Comparison of ENCODE assay signal across 24 cellular contexts in the genomic region with DNA sequence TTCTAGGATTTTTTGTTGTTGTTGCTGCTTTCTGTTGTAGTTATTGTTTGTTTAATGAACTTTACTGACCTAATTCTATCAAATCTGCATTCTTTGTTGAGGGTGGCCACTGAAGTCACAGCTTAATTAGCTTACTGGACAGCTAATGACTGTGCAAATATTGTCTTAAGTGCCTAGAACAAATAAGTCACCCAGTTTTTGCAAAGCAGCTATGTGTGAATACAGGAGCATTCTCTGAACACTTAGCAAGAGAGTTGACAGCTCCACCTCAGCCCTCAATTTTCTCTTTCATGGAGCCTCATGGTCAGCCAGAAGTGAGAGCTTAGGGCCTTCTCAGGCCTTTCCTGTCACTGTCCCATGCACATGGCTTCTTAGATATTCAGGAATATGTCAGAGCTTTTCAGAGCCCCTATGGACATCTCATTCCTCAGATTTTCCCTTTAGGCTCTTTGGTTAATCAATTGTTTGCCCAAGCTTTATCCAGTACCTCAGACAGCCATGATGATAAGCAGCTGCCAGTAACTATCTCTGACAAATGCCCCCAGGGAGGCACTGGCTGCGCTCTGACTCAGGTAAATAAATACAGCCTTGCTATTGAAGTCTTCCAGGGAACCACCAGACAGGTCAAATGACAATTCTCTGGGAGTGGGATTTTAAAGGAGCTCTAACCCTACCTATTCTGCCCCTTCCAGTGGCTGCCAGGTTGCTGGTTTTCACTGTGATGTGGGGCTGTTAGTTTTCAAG.
A peak's percentile ranks its signal among the peaks of the same experiment; 100 is the strongest.
DNase-seq lines count a peak whose midpoint lies in the region; ATAC-seq, FAIRE-seq and TF ChIP-seq lines count a peak whose summit lies in the region.
"Had no signal": no experiment of that assay in that cellular context is flagged by ENCODE, and none has a peak within 500 bp of the region (broad histone marks: within the 10 kb centered on the region; RNA-seq: fewer than 3 reads in every experiment).

No MANE protein-coding gene starts in this region.

- H3K27me3 Mint-ChIP-seq in activated CD8-positive, alpha-beta T cell treated with anti-CD3 and anti-CD28 coated beads, Interleukin-2, amount 10 ng/mL, durations not matched to agents 7 days and 5 days (ENCODE audit: low read depth), result peaks cover 19% of the 10 kb centered on the region
- H3K27me3 Mint-ChIP-seq: dendritic cell treated with granulocyte-macrophage colony-stimulating factor and Interleukin-4, amounts not matched to agents 40 ng/mL and 50 ng/mL, for 4 days had no signal

- peak overlapping the region; percentile 56 for H3K4me2 ChIP-seq in A549
- H3K4me2 ChIP-seq in hepatocyte, result no peak overlapping the region
- H3K4me2 ChIP-seq: KMS-11 had no signal

- DNase-seq in A549 (ENCODE audit: low read depth in 1 of 2, low spot score in 1 of 2) (peak; percentile 44 to 66), ELF-1 (ENCODE audit: low read depth, low spot score) (peak; percentile 93), NCI-H82 (lab: John Stamatoyannopoulos, UW) (peak; percentile 37), hepatocyte (ENCODE audit: low spot score) (peak; percentile 36), NCI-H510A (lab: John Stamatoyannopoulos, UW) (no peak), left cardiac atrium (no peak)
- DNase-seq in activated CD8-positive, alpha-beta T cell treated with anti-CD3 and anti-CD28 coated beads, Interleukin-2, amount 10 ng/mL, durations not matched to agents 7 days and 5 days, result no peak
- DNase-seq: activated naive CD8-positive, alpha-beta T cell treated with anti-CD3 and anti-CD28 coated beads, Interleukin-2, amount 10 ng/mL, durations not matched to agents 7 days and 5 days; brain microvascular endothelial cell; CD4-positive, alpha-beta memory T cell; HFFc6; naive B cell; NCI-H1436; NCI-H2227 treated with DMSO at 0.1 percent for 48 hours; SIG-M5; stimulated activated CD4-positive, alpha-beta T cell treated with anti-CD3 and anti-CD28 coated beads, Interleukin-1b, Interleukin-23, amount 100 ng/mL, for 48 hours; T-helper 17 cell had no signal

- H4K20me1 ChIP-seq in hepatocyte (ENCODE audit: insufficient read depth, poor library complexity, severe bottlenecking), result no peaks in the 10 kb centered on the region

- H3K4me1 Mint-ChIP-seq in activated CD8-positive, alpha-beta T cell treated with anti-CD3 and anti-CD28 coated beads, Interleukin-2, amount 10 ng/mL, durations not matched to agents 7 days and 5 days (ENCODE audit: low read depth), result no peaks in the 10 kb centered on the region
- H3K4me1 Mint-ChIP-seq: activated naive CD8-positive, alpha-beta T cell treated with anti-CD3 and anti-CD28 coated beads, Interleukin-2, amount 10 ng/mL, durations not matched to agents 7 days and 5 days; CD4-positive, alpha-beta memory T cell; naive B cell had no signal

- H3K4me1 ChIP-seq in A549 (peaks cover 21% of the 10 kb centered on the region), hepatocyte (ENCODE audit: insufficient read depth) (no peaks in the 10 kb centered on the region)

- H3K4me3 ChIP-seq in A549 (no peak overlapping the region), hepatocyte (no peak overlapping the region)

- no peaks in the 10 kb centered on the region for H3K36me3 ChIP-seq in hepatocyte (replicated peaks; ENCODE audit: insufficient read depth, low read depth)
- H3K36me3 ChIP-seq: brain microvascular endothelial cell had no signal

- ATAC-seq in A549 (peak; percentile 87 to 96), left cardiac atrium (no peak), HG02970 (IDR thresholded peaks at IDR 0.05; ENCODE audit: low FRiP score, unreplicated experiment) (no peak)
- no peak for ATAC-seq in activated CD8-positive, alpha-beta T cell treated with anti-CD3 and anti-CD28 coated beads, Interleukin-2, amount 10 ng/mL, durations not matched to agents 7 days and 5 days
- ATAC-seq: activated CD4-positive, CD25-positive, alpha-beta regulatory T cell treated with anti-CD3 and anti-CD28 coated beads, Interleukin-2, amount 50 U/mL, for 24 hours; T-helper 17 cell had no signal

- no peaks in the 10 kb centered on the region for H3K9me3 ChIP-seq in A549
- H3K9me3 ChIP-seq in hepatocyte (ENCODE audit: low read depth), result no peaks in the 10 kb centered on the region

- CTCF ChIA-PET in A549 (lab: Yijun Ruan, JAX), result interaction anchor here (0.9 to 1.8 kb wide), 3 partner anchors 10 to 130 kb away, joined by 3 to 6 read pairs (median 4); no protein-coding TSS in a partner anchor
- CTCF ChIA-PET in activated CD8-positive, alpha-beta T cell treated with anti-CD3 and anti-CD28 coated beads, Interleukin-2, amount 10 ng/mL, durations not matched to agents 7 days and 5 days (lab: Charles Lee), result no interaction called here

- H3K4me3 Mint-ChIP-seq in activated CD8-positive, alpha-beta T cell treated with anti-CD3 and anti-CD28 coated beads, Interleukin-2, amount 10 ng/mL, durations not matched to agents 7 days and 5 days, result no peak overlapping the region
- H3K4me3 Mint-ChIP-seq: activated naive CD8-positive, alpha-beta T cell treated with anti-CD3 and anti-CD28 coated beads, Interleukin-2, amount 10 ng/mL, durations not matched to agents 7 days and 5 days; dendritic cell treated with granulocyte-macrophage colony-stimulating factor and Interleukin-4, amounts not matched to agents 40 ng/mL and 50 ng/mL, for 4 days; HFFc6; naive B cell; stimulated activated naive CD8-positive, alpha-beta T cell treated with anti-CD3 and anti-CD28 coated beads, Interleukin-15, Interleukin-2, amounts not matched to agents 100 ng/mL and 50 ng/mL, for 24 hours; T-helper 17 cell; type B pancreatic cell had no signal

- no peaks in the 10 kb centered on the region for H3K9me3 Mint-ChIP-seq in activated CD8-positive, alpha-beta T cell treated with anti-CD3 and anti-CD28 coated beads, Interleukin-2, amount 10 ng/mL, durations not matched to agents 7 days and 5 days (ENCODE audit: insufficient read depth)
- H3K9me3 Mint-ChIP-seq: activated naive CD8-positive, alpha-beta T cell treated with anti-CD3 and anti-CD28 coated beads, Interleukin-2, amount 10 ng/mL, durations not matched to agents 7 days and 5 days; dendritic cell treated with granulocyte-macrophage colony-stimulating factor and Interleukin-4, amounts not matched to agents 40 ng/mL and 50 ng/mL, for 4 days; HFFc6; type B pancreatic cell had no signal

- no peak overlapping the region for H2AFZ ChIP-seq in hepatocyte

- H3K9me2 ChIP-seq in hepatocyte (replicated peaks; ENCODE audit: insufficient read depth), result no peaks in the 10 kb centered on the region

- H3K27me3 ChIP-seq in hepatocyte, result no peaks in the 10 kb centered on the region
- H3K27me3 ChIP-seq: brain microvascular endothelial cell had no signal

- H3K27ac ChIP-seq in A549 (peak overlapping the region; percentile 48 to 66; a peak in 5 of 6 replicates), hepatocyte (no peak overlapping the region)
- H3K27ac ChIP-seq: brain microvascular endothelial cell, KMS-11 had no signal

- TF ChIP-seq RAD21 in A549 (conservative IDR thresholded peaks at IDR 0.05 in 1 of 2, IDR thresholded peaks at IDR 0.05 in 1 of 2), result peak in 1 of 2 experiments; percentile 18; a peak in 3 of 5 replicates

- FAIRE-seq in A549 (lab: Jason Lieb, UNC), result no peak
- FAIRE-seq: frontal cortex had no signal

- no peak for TF ChIP-seq POLR2A in A549 (IDR thresholded peaks at IDR 0.05; ENCODE audit: low read length)

- TF ChIP-seq EP300 in A549 (IDR thresholded peaks at IDR 0.05), result peak in 1 of 2 experiments; percentile 59; a peak in 2 of 5 replicates

- intact Hi-C loops in left cardiac atrium (cut with DNase I), result no loop called here

- no peak for TF ChIP-seq CTCF in A549 (IDR thresholded peaks at IDR 0.05)
- no peak for TF ChIP-seq CTCF in hepatocyte (IDR thresholded peaks at IDR 0.05; ENCODE audit: poor library complexity)

- 7% methylated on average over 1 of the region's 1 CpG for WGBS in A549 (ENCODE audit: missing lambda C conversion rate)
- WGBS in hepatocyte (ENCODE audit: low lambda C conversion rate, missing lambda C conversion rate), result 35% methylated on average over 1 of the region's 1 CpG

- H3K79me2 ChIP-seq in hepatocyte, result no peaks in the 10 kb centered on the region

- no peak overlapping the region for H3K27ac Mint-ChIP-seq in activated CD8-positive, alpha-beta T cell treated with anti-CD3 and anti-CD28 coated beads, Interleukin-2, amount 10 ng/mL, durations not matched to agents 7 days and 5 days
- H3K27ac Mint-ChIP-seq: activated naive CD8-positive, alpha-beta T cell treated with anti-CD3 and anti-CD28 coated beads, Interleukin-2, amount 10 ng/mL, durations not matched to agents 7 days and 5 days; dendritic cell treated with granulocyte-macrophage colony-stimulating factor and Interleukin-4, amounts not matched to agents 40 ng/mL and 50 ng/mL, for 4 days; HFFc6; naive B cell; stimulated activated naive CD8-positive, alpha-beta T cell treated with anti-CD3 and anti-CD28 coated beads, Interleukin-15, Interleukin-2, amounts not matched to agents 100 ng/mL and 50 ng/mL, for 24 hours; T-helper 17 cell; type B pancreatic cell had no signal

- H3K36me3 Mint-ChIP-seq in activated CD8-positive, alpha-beta T cell treated with anti-CD3 and anti-CD28 coated beads, Interleukin-2, amount 10 ng/mL, durations not matched to agents 7 days and 5 days (ENCODE audit: low read depth), result no peaks in the 10 kb centered on the region
- H3K36me3 Mint-ChIP-seq: activated naive CD8-positive, alpha-beta T cell treated with anti-CD3 and anti-CD28 coated beads, Interleukin-2, amount 10 ng/mL, durations not matched to agents 7 days and 5 days; naive B cell; type B pancreatic cell had no signal

- POLR2A ChIA-PET in A549 (lab: Yijun Ruan, JAX), result interaction anchor here (0.6 to 0.7 kb wide), 2 partner anchors 9 to 151 kb away, joined by 3 to 4 read pairs; no protein-coding TSS in a partner anchor
- POLR2A ChIA-PET in activated CD8-positive, alpha-beta T cell treated with anti-CD3 and anti-CD28 coated beads, Interleukin-2, amount 10 ng/mL, durations not matched to agents 7 days and 5 days (lab: Charles Lee), result no interaction called here

TF ChIP-seq in A549, 52 proteins besides CTCF, POLR2A, EP300 and RAD21 (continues in another document):
- TF ChIP-seq NR3C1 (IDR thresholded peaks at IDR 0.05), result no peak
- no peak for TF ChIP-seq RFX5 (IDR thresholded peaks at IDR 0.05)
- no peak for TF ChIP-seq HOXA7 (CRISPR knock-in tag; IDR thresholded peaks at IDR 0.05)
- no peak for TF ChIP-seq RCOR1 (IDR thresholded peaks at IDR 0.05; ENCODE audit: low read depth, low read length)
- TF ChIP-seq JUNB (IDR thresholded peaks at IDR 0.05), result peak; percentile 80
- TF ChIP-seq, protein P1, sequence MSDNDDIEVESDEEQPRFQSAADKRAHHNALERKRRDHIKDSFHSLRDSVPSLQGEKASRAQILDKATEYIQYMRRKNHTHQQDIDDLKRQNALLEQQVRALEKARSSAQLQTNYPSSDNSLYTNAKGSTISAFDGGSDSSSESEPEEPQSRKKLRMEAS (IDR thresholded peaks at IDR 0.05), result peak; percentile 73

Comparison
In these comparisons a context has a peak if more than half of its experiments do, and no peak if none do; other contexts are left out.
1. ATAC-seq: peak in A549 (2 of 2); none in left cardiac atrium (0 of 2), HG02970 (single experiment) and activated CD8-positive, alpha-beta T cell treated with anti-CD3 and anti-CD28 coated beads, Interleukin-2, amount 10 ng/mL, durations not matched to agents 7 days and 5 days (single experiment).
2. DNase-seq: peak in A549 (2 of 2), ELF-1 (single experiment), NCI-H82 (single experiment) and hepatocyte (single experiment); none in NCI-H510A (single experiment), left cardiac atrium (single experiment) and activated CD8-positive, alpha-beta T cell treated with anti-CD3 and anti-CD28 coated beads, Interleukin-2, amount 10 ng/mL, durations not matched to agents 7 days and 5 days (single experiment).